23 cellular contexts compared by ENCODE assay signal in genomic region chr2:241020201-241020600, GRCh38. TPM values are rescaled to one million over a fixed set of nuclear protein-coding genes. Genes with fewer than 3 reads are reported as not detected.
"Had no signal": no experiment of that assay in that cellular context is flagged by ENCODE, and none has a peak within 500 bp of the region (broad histone marks: within the 10 kb centered on the region; RNA-seq: fewer than 3 reads in every experiment).

No MANE protein-coding gene starts in this region.

- H3K4me1 ChIP-seq: foreskin keratinocyte, lower lobe of right lung, parathyroid adenoma, psoas muscle, suprapubic skin, tibial artery had no signal

- H2AFZ ChIP-seq: parathyroid adenoma had no signal

- DNase-seq: central memory CD4-positive, alpha-beta T cell; effector CD4-positive, alpha-beta T cell; endodermal cell; erythroblast; foreskin keratinocyte; immature natural killer cell; left colon; lower lobe of right lung; midbrain; naive B cell; occipital lobe; psoas muscle; retina; small intestine; stimulated activated CD4-positive, alpha-beta T cell treated with anti-CD3 and anti-CD28 coated beads, Interleukin-12 subunit alpha, Interleukin-12 subunit beta, amount 100 ng/mL, for 4 hours; stimulated activated naive CD8-positive, alpha-beta T cell treated with anti-CD3 and anti-CD28 coated beads, Interleukin-15, Interleukin-2, amounts not matched to agents 100 U/mL and 50 U/mL, for 24 hours had no signal

- H3K27me3 ChIP-seq: foreskin keratinocyte, suprapubic skin, tibial artery had no signal

- H3K79me2 ChIP-seq: parathyroid adenoma had no signal

- H3K9ac ChIP-seq: parathyroid adenoma had no signal

- H3K36me3 ChIP-seq: lower lobe of right lung had no signal

- FAIRE-seq: endothelial cell of umbilical vein, keratinocyte, small intestine had no signal

- H3K27ac ChIP-seq: coronary artery, foreskin keratinocyte, lower lobe of right lung, parathyroid adenoma, psoas muscle, suprapubic skin, tibial artery had no signal

- ATAC-seq: foreskin keratinocyte; left colon; lower lobe of right lung; psoas muscle; stimulated activated effector memory CD8-positive, alpha-beta T cell treated with anti-CD3 and anti-CD28 coated beads, Interleukin-12 subunit alpha, Interleukin-12 subunit beta, amount 100 ng/mL, for 72 hours; stimulated activated naive CD8-positive, alpha-beta T cell treated with anti-CD3 and anti-CD28 coated beads, Interleukin-15, Interleukin-2, amounts not matched to agents 100 U/mL and 50 U/mL, for 24 hours had no signal

- H3K4me3 ChIP-seq: coronary artery, lower lobe of right lung, psoas muscle, suprapubic skin, tibial artery had no signal

RNA-seq across cellular contexts. Expression of gene SNED1, which starts 21.8 kb away (rescaled TPM):
- total RNA-seq: foreskin keratinocyte had no signal
- polyA plus RNA-seq: foreskin keratinocyte had no signal
